In genomic region chr3:8482960-8483665, GRCh38 we compare ENCODE assay signal across 8 cellular contexts. TPM values are rescaled to one million over a fixed set of nuclear protein-coding genes. Genes with fewer than 3 reads are reported as not detected.
A peak's percentile ranks its signal among the peaks of the same experiment; 100 is the strongest.
DNase-seq lines count a peak whose midpoint lies in the region; ATAC-seq and TF ChIP-seq lines count a peak whose summit lies in the region.

No MANE protein-coding gene starts in this region.

- H3K36me3 ChIP-seq in ACC112 (ENCODE audit: insufficient read depth, low read length) (0 out of 2 replicates have a peak, but pooled peaks cover 6% of the 10 kb centered on the region), fibroblast of lung (ENCODE audit: control insufficient read depth, insufficient read depth, low read length) (no peaks in the 10 kb centered on the region), muscle layer of duodenum (ENCODE audit: control insufficient read depth in 1 of 2, insufficient read depth in 2 of 2, low read length in 2 of 2) (no peaks in the 10 kb centered on the region)

- ATAC-seq in HG02759 (IDR thresholded peaks at IDR 0.05; ENCODE audit: unreplicated experiment): no peak
- no peak for ATAC-seq in HG03520 (IDR thresholded peaks at IDR 0.05; ENCODE audit: unreplicated experiment)

- H3K4me3 ChIP-seq in ACC112 (ENCODE audit: low read depth, low read length) (no peak overlapping the region), fibroblast of lung (replicated peaks in 1 of 4; ENCODE audit: control extremely low read depth in 1 of 4, insufficient read depth in 1 of 4, low read depth in 3 of 4, low read length in 4 of 4) (no peak overlapping the region), muscle layer of duodenum (ENCODE audit: low read depth in 1 of 2, low read length in 2 of 2) (no peak overlapping the region)

- no peak overlapping the region for H3K9ac ChIP-seq in fibroblast of lung (ENCODE audit: insufficient read depth, low read length)

- no peak overlapping the region for H2AFZ ChIP-seq in ACC112 (ENCODE audit: low read length, unreplicated experiment)
- no peak overlapping the region for H2AFZ ChIP-seq in fibroblast of lung (ENCODE audit: low read length)

- peak; percentile 2 for DNase-seq in NCI-H69 (lab: John Stamatoyannopoulos, UW)
- peak; percentile 95 to 99 for DNase-seq in fibroblast of lung (ENCODE audit: low read depth in 2 of 2)
- no peak for DNase-seq in activated CD4-positive, CD25-positive, alpha-beta regulatory T cell (lab: John Stamatoyannopoulos, UW)
- DNase-seq in NK-92 (lab: John Stamatoyannopoulos, UW; ENCODE audit: unreplicated experiment): no peak

- peak overlapping the region; percentile 41 for H3K4me2 ChIP-seq in fibroblast of lung (ENCODE audit: extremely low read depth, insufficient read depth, low read length)

- H3K27ac ChIP-seq in ACC112 (ENCODE audit: low read depth, low read length) (peak overlapping the region; percentile 78), fibroblast of lung (ENCODE audit: insufficient read depth, low read length) (peak overlapping the region; percentile 52), muscle layer of duodenum (ENCODE audit: low read length) (peak overlapping the region; percentile 61)

- H4K20me1 ChIP-seq in fibroblast of lung (ENCODE audit: control insufficient read depth, extremely low read depth, insufficient read depth, low read length): no peaks in the 10 kb centered on the region

- H3K4me1 ChIP-seq in ACC112 (ENCODE audit: control insufficient read depth, insufficient read depth, low read length, unreplicated experiment) (peaks cover 20% of the 10 kb centered on the region), fibroblast of lung (ENCODE audit: control insufficient read depth, extremely low read depth, insufficient read depth, low read length) (peaks cover 12% of the 10 kb centered on the region), muscle layer of duodenum (ENCODE audit: control insufficient read depth in 1 of 2, insufficient read depth in 2 of 2, low read length in 2 of 2) (peaks cover 0 to 20% of the 10 kb centered on the region in 2 donors)

- H3K79me2 ChIP-seq in ACC112 (ENCODE audit: control insufficient read depth, insufficient read depth, low read length, unreplicated experiment) (no peaks in the 10 kb centered on the region), fibroblast of lung (ENCODE audit: control insufficient read depth, insufficient read depth, low read length) (no peaks in the 10 kb centered on the region)

- H3K27me3 ChIP-seq in ACC112 (ENCODE audit: insufficient read depth, low read length) (no peaks in the 10 kb centered on the region), fibroblast of lung (ENCODE audit: control insufficient read depth, insufficient read depth, low read length) (no peaks in the 10 kb centered on the region), muscle layer of duodenum (ENCODE audit: low read depth, low read length) (no peaks in the 10 kb centered on the region)

- TF ChIP-seq CTCF in fibroblast of lung (conservative IDR thresholded peaks at IDR 0.05 in 1 of 2, IDR thresholded peaks at IDR 0.05 in 1 of 2; ENCODE audit: low read depth in 1 of 2, low read length in 2 of 2): no peak

- H3K9me3 ChIP-seq in fibroblast of lung (ENCODE audit: control insufficient read depth, insufficient read depth, low read depth, low read length) (no peaks in the 10 kb centered on the region), muscle layer of duodenum (ENCODE audit: control insufficient read depth in 1 of 2, low read length in 2 of 2) (no peaks in the 10 kb centered on the region)

RNA-seq across cellular contexts. Expression of gene LMCD1, which starts 18.5 kb away (rescaled TPM):
- total RNA-seq in fibroblast of lung: 40.1 and 60.1 TPM in 2 replicates
- polyA plus RNA-seq in fibroblast of lung: 29.7 and 137 TPM in 2 replicates
- polyA plus RNA-seq in fibroblast of lung (2012): 33.1 and 156 TPM in 2 replicates
- 22.1 and 94.8 TPM in 2 replicates for polyA minus RNA-seq in fibroblast of lung (ENCODE audit: low replicate concordance)

Comparison
In these comparisons a context has a peak if more than half of its experiments do, and no peak if none do; other contexts are left out.
1. DNase-seq: peak in NCI-H69 (single experiment) and fibroblast of lung (2 of 2); none in activated CD4-positive, CD25-positive, alpha-beta regulatory T cell (0 of 4) and NK-92 (single experiment).
2. Peak in every context shown above with its lines, with median percentiles within 50 percentile points of each other: H3K27ac ChIP-seq.